In the genomic region with DNA sequence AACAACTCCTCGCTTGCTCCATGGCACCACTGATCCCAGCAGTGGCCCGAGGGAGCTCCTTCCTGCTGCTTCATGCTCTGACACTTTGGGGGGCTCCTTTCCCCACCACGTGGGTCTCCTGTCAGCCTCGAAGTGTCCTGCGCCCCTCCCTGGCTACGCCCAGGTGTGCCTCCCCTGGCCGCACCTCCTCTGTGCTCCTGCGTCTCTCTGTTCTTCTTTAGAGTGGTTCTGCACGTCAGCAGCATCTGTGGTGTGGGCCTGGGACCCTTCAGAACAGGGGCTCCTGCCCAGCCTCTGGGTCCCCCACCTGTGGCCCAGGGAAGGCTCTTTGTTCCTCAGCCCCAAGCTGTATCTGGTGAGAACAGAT, we compare ENCODE assay signal across 1 cellular context.
TF ChIP-seq lines count a peak whose summit lies in the region.

No MANE protein-coding gene starts in this region.

TF ChIP-seq in GM23338, 12 proteins besides CTCF, POLR2A, EP300 and RAD21 (continued from another document):
- TF ChIP-seq, protein P1, sequence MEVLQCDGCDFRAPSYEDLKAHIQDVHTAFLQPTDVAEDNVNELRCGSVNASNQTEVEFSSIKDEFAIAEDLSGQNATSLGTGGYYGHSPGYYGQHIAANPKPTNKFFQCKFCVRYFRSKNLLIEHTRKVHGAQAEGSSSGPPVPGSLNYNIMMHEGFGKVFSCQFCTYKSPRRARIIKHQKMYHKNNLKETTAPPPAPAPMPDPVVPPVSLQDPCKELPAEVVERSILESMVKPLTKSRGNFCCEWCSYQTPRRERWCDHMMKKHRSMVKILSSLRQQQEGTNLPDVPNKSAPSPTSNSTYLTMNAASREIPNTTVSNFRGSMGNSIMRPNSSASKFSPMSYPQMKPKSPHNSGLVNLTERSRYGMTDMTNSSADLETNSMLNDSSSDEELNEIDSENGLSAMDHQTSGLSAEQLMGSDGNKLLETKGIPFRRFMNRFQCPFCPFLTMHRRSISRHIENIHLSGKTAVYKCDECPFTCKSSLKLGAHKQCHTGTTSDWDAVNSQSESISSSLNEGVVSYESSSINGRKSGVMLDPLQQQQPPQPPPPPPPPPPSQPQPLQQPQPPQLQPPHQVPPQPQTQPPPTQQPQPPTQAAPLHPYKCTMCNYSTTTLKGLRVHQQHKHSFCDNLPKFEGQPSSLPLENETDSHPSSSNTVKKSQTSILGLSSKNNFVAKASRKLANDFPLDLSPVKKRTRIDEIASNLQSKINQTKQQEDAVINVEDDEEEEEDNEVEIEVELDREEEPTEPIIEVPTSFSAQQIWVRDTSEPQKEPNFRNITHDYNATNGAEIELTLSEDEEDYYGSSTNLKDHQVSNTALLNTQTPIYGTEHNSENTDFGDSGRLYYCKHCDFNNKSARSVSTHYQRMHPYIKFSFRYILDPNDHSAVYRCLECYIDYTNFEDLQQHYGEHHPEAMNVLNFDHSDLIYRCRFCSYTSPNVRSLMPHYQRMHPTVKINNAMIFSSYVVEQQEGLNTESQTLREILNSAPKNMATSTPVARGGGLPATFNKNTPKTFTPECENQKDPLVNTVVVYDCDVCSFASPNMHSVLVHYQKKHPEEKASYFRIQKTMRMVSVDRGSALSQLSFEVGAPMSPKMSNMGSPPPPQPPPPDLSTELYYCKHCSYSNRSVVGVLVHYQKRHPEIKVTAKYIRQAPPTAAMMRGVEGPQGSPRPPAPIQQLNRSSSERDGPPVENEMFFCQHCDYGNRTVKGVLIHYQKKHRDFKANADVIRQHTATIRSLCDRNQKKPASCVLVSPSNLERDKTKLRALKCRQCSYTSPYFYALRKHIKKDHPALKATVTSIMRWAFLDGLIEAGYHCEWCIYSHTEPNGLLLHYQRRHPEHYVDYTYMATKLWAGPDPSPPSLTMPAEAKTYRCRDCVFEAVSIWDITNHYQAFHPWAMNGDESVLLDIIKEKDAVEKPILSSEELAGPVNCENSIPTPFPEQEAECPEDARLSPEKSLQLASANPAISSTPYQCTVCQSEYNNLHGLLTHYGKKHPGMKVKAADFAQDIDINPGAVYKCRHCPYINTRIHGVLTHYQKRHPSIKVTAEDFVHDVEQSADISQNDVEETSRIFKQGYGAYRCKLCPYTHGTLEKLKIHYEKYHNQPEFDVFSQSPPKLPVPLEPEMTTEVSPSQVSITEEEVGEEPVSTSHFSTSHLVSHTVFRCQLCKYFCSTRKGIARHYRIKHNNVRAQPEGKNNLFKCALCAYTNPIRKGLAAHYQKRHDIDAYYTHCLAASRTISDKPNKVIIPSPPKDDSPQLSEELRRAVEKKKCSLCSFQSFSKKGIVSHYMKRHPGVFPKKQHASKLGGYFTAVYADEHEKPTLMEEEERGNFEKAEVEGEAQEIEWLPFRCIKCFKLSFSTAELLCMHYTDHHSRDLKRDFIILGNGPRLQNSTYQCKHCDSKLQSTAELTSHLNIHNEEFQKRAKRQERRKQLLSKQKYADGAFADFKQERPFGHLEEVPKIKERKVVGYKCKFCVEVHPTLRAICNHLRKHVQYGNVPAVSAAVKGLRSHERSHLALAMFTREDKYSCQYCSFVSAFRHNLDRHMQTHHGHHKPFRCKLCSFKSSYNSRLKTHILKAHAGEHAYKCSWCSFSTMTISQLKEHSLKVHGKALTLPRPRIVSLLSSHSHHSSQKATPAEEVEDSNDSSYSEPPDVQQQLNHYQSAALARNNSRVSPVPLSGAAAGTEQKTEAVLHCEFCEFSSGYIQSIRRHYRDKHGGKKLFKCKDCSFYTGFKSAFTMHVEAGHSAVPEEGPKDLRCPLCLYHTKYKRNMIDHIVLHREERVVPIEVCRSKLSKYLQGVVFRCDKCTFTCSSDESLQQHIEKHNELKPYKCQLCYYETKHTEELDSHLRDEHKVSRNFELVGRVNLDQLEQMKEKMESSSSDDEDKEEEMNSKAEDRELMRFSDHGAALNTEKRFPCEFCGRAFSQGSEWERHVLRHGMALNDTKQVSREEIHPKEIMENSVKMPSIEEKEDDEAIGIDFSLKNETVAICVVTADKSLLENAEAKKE (CRISPR knock-in tag; IDR thresholded peaks at IDR 0.05): no peak
- TF ChIP-seq NANOG (IDR thresholded peaks at IDR 0.05; ENCODE audit: borderline replicate concordance) (no peak), STAT1 (IDR thresholded peaks at IDR 0.05; ENCODE audit: unreplicated experiment) (no peak), ZNF114 (CRISPR knock-in tag; IDR thresholded peaks at IDR 0.05) (no peak), POLR2AphosphoS5 (IDR thresholded peaks at IDR 0.05; ENCODE audit: low read depth) (no peak), ZNF331 (CRISPR knock-in tag; IDR thresholded peaks at IDR 0.05; ENCODE audit: low read depth) (no peak), CREB1 (CRISPR knock-in tag; IDR thresholded peaks at IDR 0.05; ENCODE audit: low read depth) (no peak), EZH2phosphoT487 (IDR thresholded peaks at IDR 0.05; ENCODE audit: unreplicated experiment) (no peak), JUNB (IDR thresholded peaks at IDR 0.05; ENCODE audit: unreplicated experiment) (no peak)
- TF ChIP-seq, protein P2, sequence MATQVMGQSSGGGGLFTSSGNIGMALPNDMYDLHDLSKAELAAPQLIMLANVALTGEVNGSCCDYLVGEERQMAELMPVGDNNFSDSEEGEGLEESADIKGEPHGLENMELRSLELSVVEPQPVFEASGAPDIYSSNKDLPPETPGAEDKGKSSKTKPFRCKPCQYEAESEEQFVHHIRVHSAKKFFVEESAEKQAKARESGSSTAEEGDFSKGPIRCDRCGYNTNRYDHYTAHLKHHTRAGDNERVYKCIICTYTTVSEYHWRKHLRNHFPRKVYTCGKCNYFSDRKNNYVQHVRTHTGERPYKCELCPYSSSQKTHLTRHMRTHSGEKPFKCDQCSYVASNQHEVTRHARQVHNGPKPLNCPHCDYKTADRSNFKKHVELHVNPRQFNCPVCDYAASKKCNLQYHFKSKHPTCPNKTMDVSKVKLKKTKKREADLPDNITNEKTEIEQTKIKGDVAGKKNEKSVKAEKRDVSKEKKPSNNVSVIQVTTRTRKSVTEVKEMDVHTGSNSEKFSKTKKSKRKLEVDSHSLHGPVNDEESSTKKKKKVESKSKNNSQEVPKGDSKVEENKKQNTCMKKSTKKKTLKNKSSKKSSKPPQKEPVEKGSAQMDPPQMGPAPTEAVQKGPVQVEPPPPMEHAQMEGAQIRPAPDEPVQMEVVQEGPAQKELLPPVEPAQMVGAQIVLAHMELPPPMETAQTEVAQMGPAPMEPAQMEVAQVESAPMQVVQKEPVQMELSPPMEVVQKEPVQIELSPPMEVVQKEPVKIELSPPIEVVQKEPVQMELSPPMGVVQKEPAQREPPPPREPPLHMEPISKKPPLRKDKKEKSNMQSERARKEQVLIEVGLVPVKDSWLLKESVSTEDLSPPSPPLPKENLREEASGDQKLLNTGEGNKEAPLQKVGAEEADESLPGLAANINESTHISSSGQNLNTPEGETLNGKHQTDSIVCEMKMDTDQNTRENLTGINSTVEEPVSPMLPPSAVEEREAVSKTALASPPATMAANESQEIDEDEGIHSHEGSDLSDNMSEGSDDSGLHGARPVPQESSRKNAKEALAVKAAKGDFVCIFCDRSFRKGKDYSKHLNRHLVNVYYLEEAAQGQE (IDR thresholded peaks at IDR 0.05; ENCODE audit: unreplicated experiment): no peak
